25 cellular contexts compared by ENCODE assay signal in the genomic region with DNA sequence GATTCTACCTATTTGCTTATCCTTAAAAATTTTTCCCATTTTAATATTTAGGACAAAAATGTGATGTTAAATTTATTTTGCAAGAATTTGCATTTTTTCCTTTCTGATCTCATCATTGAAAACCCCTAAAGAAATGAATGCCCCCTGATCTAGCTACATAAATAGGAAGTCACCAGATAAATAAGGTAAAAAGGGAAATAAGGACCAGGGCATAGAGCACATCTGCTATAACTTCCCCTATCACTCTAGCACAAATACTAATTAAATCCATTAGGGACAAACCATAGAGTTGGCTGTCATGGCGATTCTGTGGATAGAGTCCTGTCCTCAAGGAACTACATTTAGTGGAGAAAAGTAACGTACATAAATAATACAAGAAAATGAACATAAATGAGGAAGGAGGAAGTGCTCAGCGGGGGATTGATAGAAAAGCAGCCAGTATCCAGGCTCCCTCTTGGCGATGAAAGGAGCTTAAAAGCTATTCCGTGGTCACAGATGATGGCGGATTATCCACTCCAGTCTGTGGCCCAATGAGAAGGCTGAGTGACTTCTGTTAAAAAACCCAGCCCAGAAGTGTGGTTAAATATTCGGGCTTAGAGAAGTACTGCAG.
DNase-seq lines count a peak whose midpoint lies in the region; ATAC-seq lines count a peak whose summit lies in the region.
"Had no signal": no experiment of that assay in that cellular context is flagged by ENCODE, and none has a peak within 500 bp of the region (broad histone marks: within the 10 kb centered on the region; RNA-seq: fewer than 3 reads in every experiment).

No MANE protein-coding gene starts in this region.

- DNase-seq in NOMO-1 treated with DMSO at 0.1 percent for 48 hours (lab: John Stamatoyannopoulos, UW; ENCODE audit: unreplicated experiment) = peak; percentile 29
- no peak for DNase-seq in NOMO-1 treated with dmso at 0.1 percent for 144 hours (lab: John Stamatoyannopoulos, UW; ENCODE audit: unreplicated experiment)
- peak; percentile 31 for DNase-seq in MV-4-11 (lab: John Stamatoyannopoulos, UW)
- DNase-seq in SK-N-MC (ENCODE audit: low read depth, low spot score) = no peak
- peak; percentile 19 for DNase-seq in naive B cell
- DNase-seq in T-helper 1 cell = no peak
- no peak for DNase-seq in DMS153 (lab: John Stamatoyannopoulos, UW)
- DNase-seq in amygdala (lab: John Stamatoyannopoulos, UW) = no peak
- DNase-seq: 8988T; AML-193; DMS53; EL; GF-D8; KG1; NCI-H1092; NCI-H1436 treated with DMSO at 0.1 percent for 48 hours; NCI-H2029; NCI-H226; NCI-H510A treated with DMSO at 0.1 percent for 48 hours; NCI-H774; NK-92 treated with Interleukin-12 subunit alpha and Interleukin-12 subunit beta, amount 100 ng/mL, for 24 hours; PC-9; RPMI8226; SHP77 had no signal

- H3K9me3 Mint-ChIP-seq in naive B cell = peaks cover 0 to 43% (median 20%) of the 10 kb centered on the region in 7 donors

- H3K27me3 Mint-ChIP-seq in naive B cell = no peaks in the 10 kb centered on the region

- ATAC-seq in naive B cell (ENCODE audit: low read depth in 2 of 2) = peak; percentile 92 to 94

- no peak overlapping the region for H3K9ac ChIP-seq in SK-N-MC (ENCODE audit: insufficient read length)

- H3K36me3 Mint-ChIP-seq in naive B cell = peaks cover 7 to 19% of the 10 kb centered on the region in 2 donors
- H3K36me3 Mint-ChIP-seq: CD14-positive monocyte had no signal

- H3K4me3 ChIP-seq in SK-N-MC = 0 out of 2 replicates have a peak overlapping the region, but pooled peaks have one; percentile 27
- H3K4me3 ChIP-seq: PC-9 had no signal

- no peaks in the 10 kb centered on the region for H3K9me3 ChIP-seq in SK-N-MC (ENCODE audit: low read depth, low read length)

- H3K36me3 ChIP-seq in SK-N-MC (ENCODE audit: insufficient read depth, low read length) = no peaks in the 10 kb centered on the region

- H3K4me1 Mint-ChIP-seq in naive B cell = peaks cover 12 to 26% (median 24%) of the 10 kb centered on the region in 3 donors

- no peak overlapping the region for H3K27ac ChIP-seq in SK-N-MC
- H3K27ac ChIP-seq: PC-9 had no signal

- H3K4me3 Mint-ChIP-seq in naive B cell = peak overlapping the region in 5 of 8 donors; percentile 0 to 61 (median 5)
- H3K4me3 Mint-ChIP-seq: CD14-positive monocyte had no signal

- H3K27ac Mint-ChIP-seq in naive B cell = peak overlapping the region; percentile 49 to 95 (median 84)
- H3K27ac Mint-ChIP-seq: CD14-positive monocyte had no signal

Comparison
In these comparisons a context has a peak if more than half of its experiments do, and no peak if none do; other contexts are left out.
1. DNase-seq: peak in NOMO-1 treated with DMSO at 0.1 percent for 48 hours (single experiment), MV-4-11 (single experiment) and naive B cell (single experiment); none in NOMO-1 treated with dmso at 0.1 percent for 144 hours (single experiment), SK-N-MC (single experiment), T-helper 1 cell (0 of 5), DMS153 (single experiment) and amygdala (0 of 56).